Comparison of ENCODE assay signal across 10 cellular contexts in genomic region chr1:76292418-76293184, GRCh38.
DNase-seq lines count a peak whose midpoint lies in the region; ATAC-seq and TF ChIP-seq lines count a peak whose summit lies in the region.
"Had no signal": no experiment of that assay in that cellular context is flagged by ENCODE, and none has a peak within 500 bp of the region (broad histone marks: within the 10 kb centered on the region; RNA-seq: fewer than 3 reads in every experiment).

No MANE protein-coding gene starts in this region.

- H3K4me1 ChIP-seq in psoas muscle: no peaks in the 10 kb centered on the region

- H3K36me3 ChIP-seq in psoas muscle (ENCODE audit: insufficient read depth in 1 of 2, low read depth in 1 of 2): no peaks in the 10 kb centered on the region

- DNase-seq in glomerular visceral epithelial cell (ENCODE audit: extremely low spot score): peak; percentile 56
- DNase-seq in AG20443 (ENCODE audit: low spot score): no peak
- DNase-seq in psoas muscle: no peak
- no peak for DNase-seq in left ventricle myocardium superior
- DNase-seq: activated CD4-positive, alpha-beta T cell treated with anti-CD3 and anti-CD28 coated beads, Interleukin-2, amount 50 U/mL, for 48 hours; SK-N-SH had no signal

- ATAC-seq in GM18520 (IDR thresholded peaks at IDR 0.05; ENCODE audit: unreplicated experiment) (peak; percentile 35), GM21576 (IDR thresholded peaks at IDR 0.05; ENCODE audit: unreplicated experiment) (peak; percentile 43), HG03378 (IDR thresholded peaks at IDR 0.05; ENCODE audit: unreplicated experiment) (peak; percentile 82), psoas muscle (no peak), left ventricle myocardium superior (no peak)
- ATAC-seq in activated CD4-positive, CD25-positive, alpha-beta regulatory T cell treated with anti-CD3 and anti-CD28 coated beads, Interleukin-2, amount 50 U/mL, for 24 hours: no peak

- H3K4me3 ChIP-seq in psoas muscle: no peak overlapping the region

- no peak overlapping the region for H3K27ac ChIP-seq in psoas muscle

- H3K9me3 ChIP-seq in psoas muscle: no peaks in the 10 kb centered on the region
- H3K9me3 ChIP-seq: SK-N-SH had no signal

- 93 to 97% (median 94%) methylated on average over 2 of the region's 2 CpGs for WGBS in psoas muscle, 3 donors

- intact Hi-C loops in psoas muscle (cut with DNase I) (no loop called here), left ventricle myocardium superior (cut with micrococcal nuclease) (no loop called here)

- no peaks in the 10 kb centered on the region for H3K27me3 ChIP-seq in psoas muscle (ENCODE audit: insufficient read depth in 3 of 3, low read length in 2 of 3)

- no peak for TF ChIP-seq CTCF in psoas muscle (IDR thresholded peaks at IDR 0.05)

Comparison
In these comparisons a context has a peak if more than half of its experiments do, and no peak if none do; other contexts are left out.
1. ATAC-seq: peak in GM18520 (single experiment), GM21576 (single experiment) and HG03378 (single experiment); none in psoas muscle (0 of 4), left ventricle myocardium superior (single experiment) and activated CD4-positive, CD25-positive, alpha-beta regulatory T cell treated with anti-CD3 and anti-CD28 coated beads, Interleukin-2, amount 50 U/mL, for 24 hours (0 of 2).